In genomic region chr12:644818-645552, GRCh38 we compare ENCODE assay signal across 7 cellular contexts. TPM values are rescaled to one million over a fixed set of nuclear protein-coding genes. Genes with fewer than 3 reads are reported as not detected.
DNase-seq lines count a peak whose midpoint lies in the region; ATAC-seq and TF ChIP-seq lines count a peak whose summit lies in the region.

No MANE protein-coding gene starts in this region.

- no peaks in the 10 kb centered on the region for H3K9me3 ChIP-seq in thoracic aorta

- no peak overlapping the region for H3K4me3 Mint-ChIP-seq in chondrocyte (ENCODE audit: unreplicated experiment)

- H3K27ac ChIP-seq in mesendoderm (ENCODE audit: low read depth, low read length) = no peak overlapping the region
- peak overlapping the region; percentile 82 to 95 for H3K27ac ChIP-seq in thoracic aorta

- no peak overlapping the region for H4K8ac ChIP-seq in mesendoderm (ENCODE audit: low read depth, low read length)

- H3K27me3 Mint-ChIP-seq in chondrocyte (ENCODE audit: low read depth) = no peaks in the 10 kb centered on the region

- 100% methylated on average over 1 of the region's 6 CpGs for WGBS in mesendoderm (ENCODE audit: extremely low coverage, insufficient coverage, low lambda C conversion rate)

- no peaks in the 10 kb centered on the region for H3K36me3 Mint-ChIP-seq in chondrocyte (ENCODE audit: low read depth)

- H3K4me1 Mint-ChIP-seq in chondrocyte (ENCODE audit: low read depth) = peaks cover 49% of the 10 kb centered on the region

- peak overlapping the region; percentile 74 for H3K27ac Mint-ChIP-seq in chondrocyte (ENCODE audit: unreplicated experiment)

- TF ChIP-seq CTCF in chondrocyte (IDR thresholded peaks at IDR 0.05) = no peak
- no peak for TF ChIP-seq CTCF in thoracic aorta (IDR thresholded peaks at IDR 0.05)

- H3K4ac ChIP-seq in mesendoderm (ENCODE audit: low read depth, low read length) = no peak overlapping the region

- DNase-seq in NCI-H226 (peak; percentile 32), chondrocyte (ENCODE audit: low spot score) (no peak), mesendoderm (no peak), thoracic aorta (ENCODE audit: low spot score) (no peak), DMS53 (lab: John Stamatoyannopoulos, UW) (no peak)

- no peaks in the 10 kb centered on the region for H3K27me3 ChIP-seq in mesendoderm (ENCODE audit: insufficient read depth, low read length, poor library complexity)
- H3K27me3 ChIP-seq in thoracic aorta (replicated peaks; ENCODE audit: insufficient read depth) = no peaks in the 10 kb centered on the region

- no peak overlapping the region for H2AK5ac ChIP-seq in mesendoderm (ENCODE audit: low read length)

- H3K9ac ChIP-seq in mesendoderm (ENCODE audit: low read length) = no peak overlapping the region

- H3K56ac ChIP-seq in mesendoderm (ENCODE audit: low read length) = no peak overlapping the region

- no peak for ATAC-seq in thoracic aorta (ENCODE audit: insufficient number of reproducible peaks, low FRiP score, low read depth)
- no peak for ATAC-seq in GM21423 (IDR thresholded peaks at IDR 0.05; ENCODE audit: unreplicated experiment)
- no peak for ATAC-seq in GM19397 (IDR thresholded peaks at IDR 0.05; ENCODE audit: unreplicated experiment)

- H3K79me2 ChIP-seq in mesendoderm (ENCODE audit: control insufficient read depth, insufficient read depth, low read length) = no peaks in the 10 kb centered on the region

- no peak overlapping the region for H3K23ac ChIP-seq in mesendoderm (ENCODE audit: low read length)

- no peaks in the 10 kb centered on the region for H3K79me1 ChIP-seq in mesendoderm (ENCODE audit: low read length)

- no peak overlapping the region for H3K4me2 ChIP-seq in mesendoderm (ENCODE audit: low read length)

- H3K4me1 ChIP-seq in mesendoderm (ENCODE audit: control insufficient read depth, low read depth, low read length) (no peaks in the 10 kb centered on the region), thoracic aorta (ENCODE audit: control insufficient read depth in 1 of 2, low read depth in 2 of 2) (peaks cover 28 to 49% of the 10 kb centered on the region in 2 donors)

- H3K4me3 ChIP-seq in mesendoderm (ENCODE audit: low read length) = no peak overlapping the region
- no peak overlapping the region for H3K4me3 ChIP-seq in thoracic aorta

- H4K5ac ChIP-seq in mesendoderm (ENCODE audit: low read length) = no peak overlapping the region

- H3K36me3 ChIP-seq in mesendoderm (ENCODE audit: control insufficient read depth, insufficient read depth, low read length) (no peaks in the 10 kb centered on the region), thoracic aorta (no peaks in the 10 kb centered on the region)

- peak overlapping the region; percentile 15 for H2BK15ac ChIP-seq in mesendoderm (replicated peaks; ENCODE audit: low read depth)

- H2BK5ac ChIP-seq in mesendoderm (ENCODE audit: low read length) = no peak overlapping the region

- H2BK120ac ChIP-seq in mesendoderm (ENCODE audit: low read depth, low read length) = no peak overlapping the region

- H3K9me3 Mint-ChIP-seq in chondrocyte (ENCODE audit: low read depth) = no peaks in the 10 kb centered on the region

- H3K18ac ChIP-seq in mesendoderm (ENCODE audit: low read length) = no peak overlapping the region

RNA-seq across cellular contexts. Expression of gene NINJ2, which starts 18.3 kb away (rescaled TPM):
- total RNA-seq in chondrocyte = 1.3 to 14.6 TPM (median 2.1 TPM) in 3 replicates
- polyA plus RNA-seq in mesendoderm (2013, experiment 1 of 2) = 0.38 TPM
- 0.35 TPM for polyA plus RNA-seq in mesendoderm (2013, experiment 2 of 2)
- total RNA-seq in thoracic aorta = 1 to 10 TPM; 2.4 to 5.3 TPM
